ENCODE assay signal across 8 cellular contexts in genomic region chr19:2385053-2385721, GRCh38. TPM values are rescaled to one million over a fixed set of nuclear protein-coding genes. Genes with fewer than 3 reads are reported as not detected.
A peak's percentile ranks its signal among the peaks of the same experiment; 100 is the strongest.
DNase-seq lines count a peak whose midpoint lies in the region; ATAC-seq, FAIRE-seq and TF ChIP-seq lines count a peak whose summit lies in the region.

No MANE protein-coding gene starts in this region.

- TF ChIP-seq EP300 in HepG2 (IDR thresholded peaks at IDR 0.05; ENCODE audit: low read depth in 2 of 2, low read length in 2 of 2) (no peak), HepG2 (CRISPR knock-in tag; IDR thresholded peaks at IDR 0.05; ENCODE audit: borderline replicate concordance) (no peak)

- H4K20me1 ChIP-seq in astrocyte (ENCODE audit: insufficient read depth, low read length) (no peaks in the 10 kb centered on the region), HepG2 (ENCODE audit: insufficient read depth, low read length) (no peaks in the 10 kb centered on the region)

- H3K9ac ChIP-seq in astrocyte (ENCODE audit: low read length) (no peak overlapping the region), HepG2 (ENCODE audit: insufficient read depth, low read depth, low read length) (no peak overlapping the region)

- intact Hi-C loops in HepG2 (cut with micrococcal nuclease; ENCODE audit: unreplicated experiment), result loop anchor here (1.0 kb wide), 1 partner anchor 9 kb away; no protein-coding TSS in a partner anchor

- POLR2A ChIA-PET in HepG2 (lab: Yijun Ruan, JAX), result interaction anchor here (0.7 to 2.6 kb wide), 5 partner anchors 9 to 91 kb away, joined by 3 to 47 read pairs (median 4); partner anchors contain the start of genes GADD45B and TIMM13

- H3K27me3 Mint-ChIP-seq in astrocyte (ENCODE audit: low read depth, unreplicated experiment) (peaks cover 16% of the 10 kb centered on the region), progenitor cell of endocrine pancreas (peaks cover 25% of the 10 kb centered on the region)

- no peak for TF ChIP-seq RAD21 in HepG2 (CRISPR knock-in tag; IDR thresholded peaks at IDR 0.05)

- H3K36me3 ChIP-seq in astrocyte (ENCODE audit: insufficient read depth, low read length) (no peaks in the 10 kb centered on the region), HepG2 (replicated peaks in 1 of 2; ENCODE audit: control insufficient read depth in 1 of 2, insufficient read depth in 2 of 2, low read length in 2 of 2) (no peaks in the 10 kb centered on the region)

- peaks cover 5% of the 10 kb centered on the region for H3K9me3 ChIP-seq in astrocyte (ENCODE audit: insufficient read depth, low read depth, low read length)
- peaks cover 7% of the 10 kb centered on the region; the same call in 1 of the 2 replicates for H3K9me3 ChIP-seq in HepG2 (ENCODE audit: low read length)

- H3K4me1 ChIP-seq in astrocyte (ENCODE audit: insufficient read depth, low read length) (peaks cover 9% of the 10 kb centered on the region), HepG2 (ENCODE audit: insufficient read depth, low read length) (peaks cover 20% of the 10 kb centered on the region)

- no peak for TF ChIP-seq CTCF in GM10266 (IDR thresholded peaks at IDR 0.05; ENCODE audit: control insufficient read depth, insufficient read depth, low read depth, missing control alignments)
- TF ChIP-seq CTCF in astrocyte (IDR thresholded peaks at IDR 0.05; ENCODE audit: insufficient read depth, low read depth, low read length), result no peak
- TF ChIP-seq CTCF in HepG2 (CRISPR knock-in tag; IDR thresholded peaks at IDR 0.05), result 0 out of 2 replicates have a peak, but pooled peaks have one; percentile 5
- no peak for TF ChIP-seq CTCF in progenitor cell of endocrine pancreas (IDR thresholded peaks at IDR 0.05; ENCODE audit: unreplicated experiment)

- CTCF ChIA-PET in HepG2 (lab: Yijun Ruan, JAX; ENCODE audit: low intra/inter-chr PET ratio, low total read pairs), result no interaction called here

- FAIRE-seq in astrocyte (lab: Jason Lieb, UNC) (no peak), HepG2 (lab: Jason Lieb, UNC) (peak; percentile 30)

- H3K36me3 Mint-ChIP-seq in astrocyte (ENCODE audit: low read depth, unreplicated experiment), result peaks cover 1% of the 10 kb centered on the region
- no peaks in the 10 kb centered on the region for H3K36me3 Mint-ChIP-seq in progenitor cell of endocrine pancreas (ENCODE audit: insufficient read depth)

- H3K9me3 Mint-ChIP-seq in astrocyte (ENCODE audit: unreplicated experiment) (peaks cover 9% of the 10 kb centered on the region), progenitor cell of endocrine pancreas (ENCODE audit: low read depth) (no peaks in the 10 kb centered on the region)

- TF ChIP-seq POLR2A in HepG2 (IDR thresholded peaks at IDR 0.05; ENCODE audit: insufficient read depth in 1 of 2, low read depth in 2 of 2, low read length in 2 of 2), result peak in 1 of 2 experiments; percentile 51; a peak in 2 of 4 replicates

- H3K27me3 ChIP-seq in astrocyte (ENCODE audit: insufficient read depth, low read length), result no peaks in the 10 kb centered on the region
- H3K27me3 ChIP-seq in HepG2 (ENCODE audit: control insufficient read depth in 1 of 2, insufficient read depth in 2 of 2, low read length in 2 of 2), result peaks cover 2 to 9% of the 10 kb centered on the region in 2 experiments; a peak in 3 of 5 replicates

- WGBS in HepG2 (ENCODE audit: low lambda C conversion rate), result 20% methylated on average over 24 of the region's 37 CpGs

- H3K27ac Mint-ChIP-seq in astrocyte (ENCODE audit: unreplicated experiment), result no peak overlapping the region
- no peak overlapping the region for H3K27ac Mint-ChIP-seq in progenitor cell of endocrine pancreas

- H3K27ac ChIP-seq in astrocyte (ENCODE audit: low read depth, low read length) (no peak overlapping the region), HepG2 (ENCODE audit: extremely low read length, insufficient read depth, low read length) (peak overlapping the region; percentile 32)

- BruUV-seq in HepG2 (replicated peaks; lab: Mats Ljungman, UMichigan), result no TSS peak

- H3K4me3 ChIP-seq in astrocyte (ENCODE audit: insufficient read depth, low read depth, low read length), result no peak overlapping the region
- H3K4me3 ChIP-seq in HepG2 (replicated peaks in 1 of 3; ENCODE audit: insufficient read depth in 1 of 3, low read depth in 2 of 3, low read length in 3 of 3), result peak overlapping the region in 2 of 3 experiments; percentile 32 to 61; a peak in 3 of 6 replicates

- peaks cover 3% of the 10 kb centered on the region for H3K4me1 Mint-ChIP-seq in astrocyte (ENCODE audit: low read depth, unreplicated experiment)
- H3K4me1 Mint-ChIP-seq in progenitor cell of endocrine pancreas (ENCODE audit: low read depth), result no peaks in the 10 kb centered on the region

- peak overlapping the region; percentile 71 for H3K4me2 ChIP-seq in astrocyte (ENCODE audit: low read length)
- peak overlapping the region; percentile 74 for H3K4me2 ChIP-seq in HepG2 (ENCODE audit: low read depth, low read length)

- in situ Hi-C loops in HepG2 (cut with HindIII; ENCODE audit: extremely low pct_ligation_motif_present, low pct_unique_long_range_greater_than_20kb), result no loop called here

- H3K79me2 ChIP-seq in astrocyte (ENCODE audit: insufficient read depth, low read length), result no peaks in the 10 kb centered on the region
- no peaks in the 10 kb centered on the region for H3K79me2 ChIP-seq in HepG2 (ENCODE audit: insufficient read depth, low read length)

- DNase-seq in GM10266 (ENCODE audit: extremely low spot score), result peak; percentile 52
- DNase-seq in NCI-H2029 treated with DMSO at 0.1 percent for 48 hours (lab: John Stamatoyannopoulos, UW), result peak; percentile 78
- DNase-seq in astrocyte (ENCODE audit: low read depth), result peak; percentile 80
- DNase-seq in HepG2 (ENCODE audit: low spot score), result peak; percentile 81
- DNase-seq in effector CD4-positive, alpha-beta T cell, result no peak
- DNase-seq in progenitor cell of endocrine pancreas (ENCODE audit: low spot score, unreplicated experiment), result no peak
- DNase-seq in activated T-cell treated with anti-CD3 and anti-CD28 coated beads for 4 hours, result no peak

- ATAC-seq in HepG2, result peak; percentile 90
- no peak for ATAC-seq in HG02678 (IDR thresholded peaks at IDR 0.05; ENCODE audit: unreplicated experiment)

- H3K4me3 Mint-ChIP-seq in astrocyte (ENCODE audit: unreplicated experiment), result no peak overlapping the region
- H3K4me3 Mint-ChIP-seq in progenitor cell of endocrine pancreas (ENCODE audit: low read depth), result no peak overlapping the region

- H2AFZ ChIP-seq in astrocyte (ENCODE audit: low read depth, low read length), result peak overlapping the region; percentile 81
- no peak overlapping the region for H2AFZ ChIP-seq in HepG2 (ENCODE audit: low read length)

RNA-seq across cellular contexts. Expression of gene TMPRSS9, which starts 25.1 kb away (rescaled TPM):
- total RNA-seq in astrocyte (0.16 and 0.17 TPM in 2 replicates), HepG2 (2016; rRNA removed; fragmentation: Illumina TruSeq; extraction: Trizol) (1.4 and 2.5 TPM in 2 replicates), progenitor cell of endocrine pancreas (not detected in 2 replicates)
- total RNA-seq in HepG2 (2016; cell fraction: cytosol; rRNA removed; fragmentation: Illumina TruSeq; extraction: Trizol; ENCODE audit: low read depth), result 0.62 and 1.7 TPM in 2 replicates
- 1.4 and 2.0 TPM in 2 replicates for total RNA-seq in HepG2 (2016; cell fraction: insoluble cytoplasmic fraction; rRNA removed; fragmentation: Illumina TruSeq; extraction: Trizol)
- 0.99 and 1.0 TPM in 2 replicates for total RNA-seq in HepG2 (2016; cell fraction: membrane; rRNA removed; fragmentation: Illumina TruSeq; extraction: Trizol)
- 0.81 and 3.7 TPM in 2 replicates for total RNA-seq in HepG2 (2016; cell fraction: nucleus; rRNA removed; fragmentation: Illumina TruSeq; extraction: Trizol)
- 5.2 and 11.1 TPM in 2 replicates for polyA plus RNA-seq in HepG2 (2011; rRNA removed)
- 2.1 and 2.3 TPM in 2 replicates for polyA plus RNA-seq in HepG2 (2011; cell fraction: cytosol; rRNA removed)
- polyA plus RNA-seq in HepG2 (2011; cell fraction: nucleus; rRNA removed), result 54.9 and 71.6 TPM in 2 replicates
- polyA plus RNA-seq in HepG2 (2012), result 5.1 and 14.1 TPM in 2 replicates
- 0.45 and 0.55 TPM in 2 replicates for polyA plus RNA-seq in HepG2 (2016; cell fraction: cytosol; fragmentation: Illumina TruSeq; extraction: Trizol; ENCODE audit: low read depth)
- 1.1 and 1.2 TPM in 2 replicates for polyA plus RNA-seq in HepG2 (2016; cell fraction: insoluble cytoplasmic fraction; fragmentation: Illumina TruSeq; extraction: Trizol; ENCODE audit: low read depth)
- polyA plus RNA-seq in HepG2 (2016; cell fraction: membrane; fragmentation: Illumina TruSeq; extraction: Trizol; ENCODE audit: low read depth), result 0.57 and 0.72 TPM in 2 replicates
- polyA plus RNA-seq in HepG2 (2016; cell fraction: nucleus; fragmentation: Illumina TruSeq; extraction: Trizol; ENCODE audit: insufficient read depth, low read depth), result 3.4 and 5.2 TPM in 2 replicates
- 4.8 TPM in 1 of 2 replicates, not detected in the other for polyA minus RNA-seq in HepG2 (2011; rRNA and poly(A)+ RNA removed; ENCODE audit: low replicate concordance)
- polyA minus RNA-seq in HepG2 (2011; cell fraction: cytosol; rRNA and poly(A)+ RNA removed), result 1.7 and 2.6 TPM in 2 replicates
- polyA minus RNA-seq in HepG2 (2011; cell fraction: nucleus; rRNA and poly(A)+ RNA removed), result 10.8 and 12.4 TPM in 2 replicates

RNA-seq across cellular contexts. Expression of gene TIMM13, which starts 42.2 kb away (rescaled TPM):
- total RNA-seq in astrocyte (93.4 and 105 TPM in 2 replicates), HepG2 (2016; rRNA removed; fragmentation: Illumina TruSeq; extraction: Trizol) (108 and 116 TPM in 2 replicates), progenitor cell of endocrine pancreas (108 and 110 TPM in 2 replicates)
- 78.9 and 87.4 TPM in 2 replicates for total RNA-seq in HepG2 (2016; cell fraction: cytosol; rRNA removed; fragmentation: Illumina TruSeq; extraction: Trizol; ENCODE audit: low read depth)
- total RNA-seq in HepG2 (2016; cell fraction: insoluble cytoplasmic fraction; rRNA removed; fragmentation: Illumina TruSeq; extraction: Trizol), result 115 and 120 TPM in 2 replicates
- 123 and 146 TPM in 2 replicates for total RNA-seq in HepG2 (2016; cell fraction: membrane; rRNA removed; fragmentation: Illumina TruSeq; extraction: Trizol)
- total RNA-seq in HepG2 (2016; cell fraction: nucleus; rRNA removed; fragmentation: Illumina TruSeq; extraction: Trizol), result 37.3 and 42.3 TPM in 2 replicates
- polyA plus RNA-seq in HepG2 (2011; rRNA removed), result 48.4 and 62.5 TPM in 2 replicates
- 60.7 and 102 TPM in 2 replicates for polyA plus RNA-seq in HepG2 (2011; cell fraction: cytosol; rRNA removed)
- polyA plus RNA-seq in HepG2 (2011; cell fraction: nucleus; rRNA removed), result 41.6 and 44.7 TPM in 2 replicates
- 50.3 and 65.0 TPM in 2 replicates for polyA plus RNA-seq in HepG2 (2012)
- 94.9 and 117 TPM in 2 replicates for polyA plus RNA-seq in HepG2 (2016; cell fraction: cytosol; fragmentation: Illumina TruSeq; extraction: Trizol; ENCODE audit: low read depth)
- polyA plus RNA-seq in HepG2 (2016; cell fraction: insoluble cytoplasmic fraction; fragmentation: Illumina TruSeq; extraction: Trizol; ENCODE audit: low read depth), result 117 and 124 TPM in 2 replicates
- 122 and 128 TPM in 2 replicates for polyA plus RNA-seq in HepG2 (2016; cell fraction: membrane; fragmentation: Illumina TruSeq; extraction: Trizol; ENCODE audit: low read depth)
- 84.2 and 86.9 TPM in 2 replicates for polyA plus RNA-seq in HepG2 (2016; cell fraction: nucleus; fragmentation: Illumina TruSeq; extraction: Trizol; ENCODE audit: insufficient read depth, low read depth)
- 23.6 and 42.8 TPM in 2 replicates for polyA minus RNA-seq in HepG2 (2011; rRNA and poly(A)+ RNA removed; ENCODE audit: low replicate concordance)
- 18.8 and 24.2 TPM in 2 replicates for polyA minus RNA-seq in HepG2 (2011; cell fraction: cytosol; rRNA and poly(A)+ RNA removed)
- polyA minus RNA-seq in HepG2 (2011; cell fraction: nucleus; rRNA and poly(A)+ RNA removed), result 17.2 and 19.7 TPM in 2 replicates

RNA-seq across cellular contexts. Expression of gene SPPL2B, which starts 56.7 kb away (rescaled TPM):
- 52.2 and 55.4 TPM in 2 replicates for total RNA-seq in astrocyte
- total RNA-seq in HepG2 (2016; rRNA removed; fragmentation: Illumina TruSeq; extraction: Trizol), result 3.4 and 15.2 TPM in 2 replicates
- total RNA-seq in HepG2 (2016; cell fraction: cytosol; rRNA removed; fragmentation: Illumina TruSeq; extraction: Trizol; ENCODE audit: low read depth), result 6.9 and 7.1 TPM in 2 replicates
- 2.9 and 18.4 TPM in 2 replicates for total RNA-seq in HepG2 (2016; cell fraction: insoluble cytoplasmic fraction; rRNA removed; fragmentation: Illumina TruSeq; extraction: Trizol)
- total RNA-seq in HepG2 (2016; cell fraction: membrane; rRNA removed; fragmentation: Illumina TruSeq; extraction: Trizol), result 7.4 and 8.6 TPM in 2 replicates
- total RNA-seq in HepG2 (2016; cell fraction: nucleus; rRNA removed; fragmentation: Illumina TruSeq; extraction: Trizol), result 23.4 and 26.4 TPM in 2 replicates
- polyA plus RNA-seq in HepG2 (2011; rRNA removed), result 14.9 and 20.5 TPM in 2 replicates
- 6.0 and 9.1 TPM in 2 replicates for polyA plus RNA-seq in HepG2 (2011; cell fraction: cytosol; rRNA removed)
- polyA plus RNA-seq in HepG2 (2011; cell fraction: nucleus; rRNA removed), result 268 and 341 TPM in 2 replicates
- polyA plus RNA-seq in HepG2 (2012), result 23.1 and 25.3 TPM in 2 replicates
- polyA plus RNA-seq in HepG2 (2016; cell fraction: cytosol; fragmentation: Illumina TruSeq; extraction: Trizol; ENCODE audit: low read depth), result 1.2 and 1.3 TPM in 2 replicates
- polyA plus RNA-seq in HepG2 (2016; cell fraction: insoluble cytoplasmic fraction; fragmentation: Illumina TruSeq; extraction: Trizol; ENCODE audit: low read depth), result 3.0 and 4.0 TPM in 2 replicates
- polyA plus RNA-seq in HepG2 (2016; cell fraction: membrane; fragmentation: Illumina TruSeq; extraction: Trizol; ENCODE audit: low read depth), result 2.8 and 3.3 TPM in 2 replicates
- polyA plus RNA-seq in HepG2 (2016; cell fraction: nucleus; fragmentation: Illumina TruSeq; extraction: Trizol; ENCODE audit: insufficient read depth, low read depth), result 101 and 111 TPM in 2 replicates
- 14.4 and 27.8 TPM in 2 replicates for polyA minus RNA-seq in HepG2 (2011; rRNA and poly(A)+ RNA removed; ENCODE audit: low replicate concordance)
- polyA minus RNA-seq in HepG2 (2011; cell fraction: cytosol; rRNA and poly(A)+ RNA removed), result 5.8 and 11.0 TPM in 2 replicates
- 17.9 and 24.7 TPM in 2 replicates for polyA minus RNA-seq in HepG2 (2011; cell fraction: nucleus; rRNA and poly(A)+ RNA removed)
- 148 and 153 TPM in 2 replicates for total RNA-seq in progenitor cell of endocrine pancreas

RNA-seq across cellular contexts. Expression of gene LSM7, which starts 56.8 kb away (rescaled TPM):
- total RNA-seq in astrocyte (91.4 and 97.6 TPM in 2 replicates), HepG2 (2016; rRNA removed; fragmentation: Illumina TruSeq; extraction: Trizol) (140 and 152 TPM in 2 replicates), progenitor cell of endocrine pancreas (126 and 139 TPM in 2 replicates)
- total RNA-seq in HepG2 (2016; cell fraction: cytosol; rRNA removed; fragmentation: Illumina TruSeq; extraction: Trizol; ENCODE audit: low read depth), result 44.1 and 45.1 TPM in 2 replicates
- total RNA-seq in HepG2 (2016; cell fraction: insoluble cytoplasmic fraction; rRNA removed; fragmentation: Illumina TruSeq; extraction: Trizol), result 149 and 168 TPM in 2 replicates
- 74.4 and 75.3 TPM in 2 replicates for total RNA-seq in HepG2 (2016; cell fraction: membrane; rRNA removed; fragmentation: Illumina TruSeq; extraction: Trizol)
- total RNA-seq in HepG2 (2016; cell fraction: nucleus; rRNA removed; fragmentation: Illumina TruSeq; extraction: Trizol), result 48.6 and 65.2 TPM in 2 replicates
- 197 and 205 TPM in 2 replicates for polyA plus RNA-seq in HepG2 (2011; rRNA removed)
- 474 and 745 TPM in 2 replicates for polyA plus RNA-seq in HepG2 (2011; cell fraction: cytosol; rRNA removed)
- polyA plus RNA-seq in HepG2 (2011; cell fraction: nucleus; rRNA removed), result 183 and 205 TPM in 2 replicates
- 107 and 132 TPM in 2 replicates for polyA plus RNA-seq in HepG2 (2012)
- 60.8 and 62.0 TPM in 2 replicates for polyA plus RNA-seq in HepG2 (2016; cell fraction: cytosol; fragmentation: Illumina TruSeq; extraction: Trizol; ENCODE audit: low read depth)
- polyA plus RNA-seq in HepG2 (2016; cell fraction: insoluble cytoplasmic fraction; fragmentation: Illumina TruSeq; extraction: Trizol; ENCODE audit: low read depth), result 210 and 243 TPM in 2 replicates
- 91.7 and 96.1 TPM in 2 replicates for polyA plus RNA-seq in HepG2 (2016; cell fraction: membrane; fragmentation: Illumina TruSeq; extraction: Trizol; ENCODE audit: low read depth)
- 132 and 138 TPM in 2 replicates for polyA plus RNA-seq in HepG2 (2016; cell fraction: nucleus; fragmentation: Illumina TruSeq; extraction: Trizol; ENCODE audit: insufficient read depth, low read depth)
- polyA minus RNA-seq in HepG2 (2011; rRNA and poly(A)+ RNA removed; ENCODE audit: low replicate concordance), result 42.2 and 52.7 TPM in 2 replicates
- polyA minus RNA-seq in HepG2 (2011; cell fraction: cytosol; rRNA and poly(A)+ RNA removed), result 19.9 and 26.7 TPM in 2 replicates
- 24.1 and 27.4 TPM in 2 replicates for polyA minus RNA-seq in HepG2 (2011; cell fraction: nucleus; rRNA and poly(A)+ RNA removed)

Comparison
In these comparisons a context has a peak if more than half of its experiments do, and no peak if none do; other contexts are left out.
1. DNase-seq: peak in GM10266 (single experiment), NCI-H2029 treated with DMSO at 0.1 percent for 48 hours (single experiment), astrocyte (single experiment) and HepG2 (single experiment); none in effector CD4-positive, alpha-beta T cell (single experiment), progenitor cell of endocrine pancreas (single experiment) and activated T-cell treated with anti-CD3 and anti-CD28 coated beads for 4 hours (single experiment).